ENCODE assay signal across 8 cellular contexts in genomic region chr6:33276581-33276863, GRCh38. TPM values are rescaled to one million over a fixed set of nuclear protein-coding genes. Genes with fewer than 3 reads are reported as not detected.
DNase-seq lines count a peak whose midpoint lies in the region; ATAC-seq and TF ChIP-seq lines count a peak whose summit lies in the region.

No MANE protein-coding gene starts in this region.

- peaks cover 8% of the 10 kb centered on the region; the same call in 1 of the 2 replicates for H3F3A ChIP-seq in OCI-LY1 (ENCODE audit: insufficient read depth, low read length)

- peaks cover 4 to 81% (median 41%) of the 10 kb centered on the region in 4 donors for H3K4me1 Mint-ChIP-seq in CD4-positive, CD25-positive, alpha-beta regulatory T cell
- peaks cover 40% of the 10 kb centered on the region for H3K4me1 Mint-ChIP-seq in endothelial cell (ENCODE audit: unreplicated experiment)

- peaks cover 78% of the 10 kb centered on the region for H3K4me1 ChIP-seq in CD4-positive, CD25-positive, alpha-beta regulatory T cell (ENCODE audit: control insufficient read depth, insufficient read depth, low read length, poor library complexity, severe bottlenecking)
- H3K4me1 ChIP-seq in OCI-LY1 (ENCODE audit: insufficient read depth, low read length, severe bottlenecking): peaks cover 56% of the 10 kb centered on the region
- peaks cover 54 to 62% of the 10 kb centered on the region in 2 experiments for H3K4me1 ChIP-seq in neutrophil (ENCODE audit: control insufficient read depth in 1 of 2, insufficient read depth in 1 of 2, low read depth in 1 of 2, low read length in 1 of 2)

- H3K36me3 ChIP-seq in CD4-positive, CD25-positive, alpha-beta regulatory T cell (ENCODE audit: control insufficient read depth, insufficient read depth, low read length): peaks cover 39% of the 10 kb centered on the region
- H3K36me3 ChIP-seq in OCI-LY1 (ENCODE audit: insufficient read depth, low read length) (peaks cover 76% of the 10 kb centered on the region), neutrophil (peaks cover 29% of the 10 kb centered on the region)

- peaks cover 32% of the 10 kb centered on the region for H3K79me2 ChIP-seq in OCI-LY1 (ENCODE audit: insufficient read depth, low read length)

- H3K36me3 Mint-ChIP-seq in CD4-positive, CD25-positive, alpha-beta regulatory T cell: peaks cover 21% of the 10 kb centered on the region
- H3K36me3 Mint-ChIP-seq in endothelial cell (ENCODE audit: low read depth, unreplicated experiment): peaks cover 28% of the 10 kb centered on the region

- peak overlapping the region; percentile 56 to 94 (median 89) for H3K4me3 Mint-ChIP-seq in CD4-positive, CD25-positive, alpha-beta regulatory T cell
- peak overlapping the region; percentile 87 for H3K4me3 Mint-ChIP-seq in endothelial cell (ENCODE audit: unreplicated experiment)

- H3K4me3 ChIP-seq in CD4-positive, CD25-positive, alpha-beta regulatory T cell (ENCODE audit: low read depth, low read length): peak overlapping the region; percentile 79
- peak overlapping the region; percentile 93 for H3K4me3 ChIP-seq in OCI-LY1 (ENCODE audit: low read depth, low read length, poor library complexity, severe bottlenecking)
- H3K4me3 ChIP-seq in neutrophil (ENCODE audit: low read depth in 1 of 2, low read length in 1 of 2): peak overlapping the region; percentile 77 to 84

- H3K9me2 ChIP-seq in OCI-LY1 (ENCODE audit: low read depth, low read length): no peaks in the 10 kb centered on the region

- H3K4me2 ChIP-seq in OCI-LY1 (ENCODE audit: low read length): peak overlapping the region; percentile 97

- no peaks in the 10 kb centered on the region for H4K20me1 ChIP-seq in OCI-LY1 (ENCODE audit: insufficient read depth, low read length)

- TF ChIP-seq CTCF in OCI-LY1 (IDR thresholded peaks at IDR 0.05; ENCODE audit: low read length) (no peak), endothelial cell (IDR thresholded peaks at IDR 0.05; ENCODE audit: unreplicated experiment) (no peak), neutrophil (IDR thresholded peaks at IDR 0.05) (no peak)

- no peak overlapping the region for H2AFZ ChIP-seq in OCI-LY1 (ENCODE audit: low read length)

- H3K9me3 ChIP-seq in CD4-positive, CD25-positive, alpha-beta regulatory T cell (ENCODE audit: control insufficient read depth in 2 of 2, low read length in 2 of 2): no peaks in the 10 kb centered on the region
- no peaks in the 10 kb centered on the region for H3K9me3 ChIP-seq in OCI-LY1 (ENCODE audit: low read length)
- H3K9me3 ChIP-seq in neutrophil: no peaks in the 10 kb centered on the region

- no peak for ATAC-seq in CD4-positive, CD25-positive, alpha-beta regulatory T cell (ENCODE audit: low read depth in 2 of 2)

- H3K27ac ChIP-seq in CD4-positive, CD25-positive, alpha-beta regulatory T cell (ENCODE audit: insufficient read depth, low read length, poor library complexity, severe bottlenecking): peak overlapping the region; percentile 87
- H3K27ac ChIP-seq in OCI-LY1 (ENCODE audit: low read depth, low read length, poor library complexity, severe bottlenecking) (peak overlapping the region; percentile 87), neutrophil (peak overlapping the region; percentile 90)

- H3K9me3 Mint-ChIP-seq in CD4-positive, CD25-positive, alpha-beta regulatory T cell: no peaks in the 10 kb centered on the region
- no peaks in the 10 kb centered on the region for H3K9me3 Mint-ChIP-seq in endothelial cell (ENCODE audit: unreplicated experiment)

- no peak for DNase-seq in CD4-positive, CD25-positive, alpha-beta regulatory T cell
- no peak for DNase-seq in endothelial cell (ENCODE audit: low spot score)
- DNase-seq in NCI-H1092 (lab: John Stamatoyannopoulos, UW): no peak
- DNase-seq in OCI-M2 (lab: John Stamatoyannopoulos, UW; ENCODE audit: unreplicated experiment): no peak
- DNase-seq in NCI-H2171 (lab: John Stamatoyannopoulos, UW): no peak
- DNase-seq in NCI-H146 treated with DMSO at 0.1 percent for 48 hours (lab: John Stamatoyannopoulos, UW; ENCODE audit: unreplicated experiment): no peak

- peak overlapping the region; percentile 69 to 99 (median 91) for H3K27ac Mint-ChIP-seq in CD4-positive, CD25-positive, alpha-beta regulatory T cell
- H3K27ac Mint-ChIP-seq in endothelial cell (ENCODE audit: unreplicated experiment): peak overlapping the region; percentile 59

- H3K9ac ChIP-seq in OCI-LY1 (ENCODE audit: low read length): peak overlapping the region; percentile 98

- no peaks in the 10 kb centered on the region for H3K27me3 ChIP-seq in CD4-positive, CD25-positive, alpha-beta regulatory T cell (ENCODE audit: control insufficient read depth, insufficient read depth, low read length)
- no peaks in the 10 kb centered on the region for H3K27me3 ChIP-seq in OCI-LY1 (ENCODE audit: insufficient read depth, low read length)
- no peaks in the 10 kb centered on the region for H3K27me3 ChIP-seq in neutrophil

- no peaks in the 10 kb centered on the region for H3K27me3 Mint-ChIP-seq in CD4-positive, CD25-positive, alpha-beta regulatory T cell
- peaks cover 10% of the 10 kb centered on the region for H3K27me3 Mint-ChIP-seq in endothelial cell (ENCODE audit: unreplicated experiment)

RNA-seq across cellular contexts. Expression of gene B3GALT4, which starts 0.4 kb away (rescaled TPM):
- 17.5 TPM for total RNA-seq in CD4-positive, CD25-positive, alpha-beta regulatory T cell
- 10 to 100 TPM; 27.5 to 35.9 (median 31.2) TPM for polyA plus RNA-seq in CD4-positive, CD25-positive, alpha-beta regulatory T cell
- total RNA-seq in endothelial cell (ENCODE audit: unreplicated experiment): 3.8 TPM

RNA-seq across cellular contexts. Expression of gene RPS18, which starts 4.6 kb away (rescaled TPM):
- total RNA-seq in CD4-positive, CD25-positive, alpha-beta regulatory T cell: 2,198 TPM
- over 10,000 TPM in 1 of 4 donors, 1,000 to 10,000 TPM in 3; 7,008 to 10,525 (median 8,528) TPM for polyA plus RNA-seq in CD4-positive, CD25-positive, alpha-beta regulatory T cell
- total RNA-seq in endothelial cell (ENCODE audit: unreplicated experiment): 2,251 TPM

RNA-seq across cellular contexts. Expression of gene VPS52, which starts 4.8 kb away (rescaled TPM):
- total RNA-seq in CD4-positive, CD25-positive, alpha-beta regulatory T cell: 70.6 TPM
- 10 to 100 TPM; 12.4 to 17.4 (median 15.0) TPM for polyA plus RNA-seq in CD4-positive, CD25-positive, alpha-beta regulatory T cell
- total RNA-seq in endothelial cell (ENCODE audit: unreplicated experiment): 41.8 TPM

RNA-seq across cellular contexts. Expression of gene WDR46, which starts 12.5 kb away (rescaled TPM):
- total RNA-seq in CD4-positive, CD25-positive, alpha-beta regulatory T cell: 31.5 TPM
- polyA plus RNA-seq in CD4-positive, CD25-positive, alpha-beta regulatory T cell: 10 to 100 TPM; 50.6 to 54.0 (median 52.0) TPM
- total RNA-seq in endothelial cell (ENCODE audit: unreplicated experiment): 48.5 TPM

RNA-seq across cellular contexts. Expression of gene PFDN6, which starts 12.9 kb away (rescaled TPM):
- 20.0 TPM for total RNA-seq in CD4-positive, CD25-positive, alpha-beta regulatory T cell
- polyA plus RNA-seq in CD4-positive, CD25-positive, alpha-beta regulatory T cell: 10 to 100 TPM; 33.7 to 47.0 (median 38.4) TPM
- 33.3 TPM for total RNA-seq in endothelial cell (ENCODE audit: unreplicated experiment)
